ENCODE assay signal across 23 cellular contexts in genomic region chr11:12329169-12329568, GRCh38. TPM values are rescaled to one million over a fixed set of nuclear protein-coding genes. Genes with fewer than 3 reads are reported as not detected.
"Had no signal": no experiment of that assay in that cellular context is flagged by ENCODE, and none has a peak within 500 bp of the region (broad histone marks: within the 10 kb centered on the region; RNA-seq: fewer than 3 reads in every experiment).

No MANE protein-coding gene starts in this region.

- DNase-seq: activated CD4-positive, alpha-beta T cell treated with anti-CD3 and anti-CD28 coated beads for 36 hours; activated CD8-positive, alpha-beta T cell treated with anti-CD3 and anti-CD28 coated beads for 36 hours; activated naive CD4-positive, alpha-beta T cell treated with Interleukin-2 at 50 U/mL for 16 hours; activated naive CD8-positive, alpha-beta T cell treated with anti-CD3 and anti-CD28 coated beads, Interleukin-2, amount 10 ng/mL, durations not matched to agents 7 days and 5 days; activated T-cell treated with anti-CD3 and anti-CD28 coated beads, Interleukin-2, amount 50 U/mL, for 24 hours; body of pancreas; central memory CD4-positive, alpha-beta T cell; colonic mucosa; endodermal cell; foreskin fibroblast; kidney glomerular epithelial cell; left ventricle myocardium inferior; mammary epithelial cell; naive thymus-derived CD8-positive, alpha-beta T cell; ovary; stimulated activated CD8-positive, alpha-beta memory T cell treated with anti-CD3 and anti-CD28 coated beads, Interleukin-4, amount 100 ng/mL, for 48 hours; stimulated activated naive CD4-positive, alpha-beta T cell treated with Interleukin-2 at 50 U/mL for 16 hours; T-cell had no signal

- H3K4me3 Mint-ChIP-seq: activated CD4-positive, alpha-beta T cell treated with anti-CD3 and anti-CD28 coated beads for 36 hours; activated CD8-positive, alpha-beta T cell treated with anti-CD3 and anti-CD28 coated beads for 36 hours; activated naive CD8-positive, alpha-beta T cell treated with anti-CD3 and anti-CD28 coated beads, Interleukin-2, amount 10 ng/mL, durations not matched to agents 7 days and 5 days; activated T-cell treated with anti-CD3 and anti-CD28 coated beads, Interleukin-2, amount 50 U/mL, for 24 hours; endodermal cell; naive thymus-derived CD8-positive, alpha-beta T cell; T-cell; type B pancreatic cell; WTC11 had no signal

- H3K4me1 Mint-ChIP-seq: endodermal cell had no signal

- H3K9me3 ChIP-seq: body of pancreas, colonic mucosa, left ventricle myocardium inferior, ovary, suprapubic skin had no signal

- H3K27me3 Mint-ChIP-seq: activated CD4-positive, alpha-beta T cell treated with anti-CD3 and anti-CD28 coated beads for 36 hours; activated CD8-positive, alpha-beta T cell treated with anti-CD3 and anti-CD28 coated beads for 36 hours; activated T-cell treated with anti-CD3 and anti-CD28 coated beads, Interleukin-2, amount 50 U/mL, for 24 hours; T-cell had no signal

- H3K9me3 Mint-ChIP-seq: activated CD8-positive, alpha-beta T cell treated with anti-CD3 and anti-CD28 coated beads for 36 hours; activated naive CD8-positive, alpha-beta T cell treated with anti-CD3 and anti-CD28 coated beads, Interleukin-2, amount 10 ng/mL, durations not matched to agents 7 days and 5 days; activated T-cell treated with anti-CD3 and anti-CD28 coated beads, Interleukin-2, amount 50 U/mL, for 24 hours; activated T-helper 2 cell treated with anti-CD3 and anti-CD28 coated beads, Interferon-gamma antibody, Interleukin-2, Interleukin-4, amounts not matched to agents 10 μg/mL and 5 μg/mL and 100 μg/mL, durations not matched to agents 14 hours and 24 hours and 36 hours; naive thymus-derived CD8-positive, alpha-beta T cell; T-cell; type B pancreatic cell had no signal

- H3K27me3 ChIP-seq: body of pancreas, colonic mucosa, ovary, suprapubic skin had no signal

- H3K4me1 ChIP-seq: colonic mucosa had no signal

- H3K27ac ChIP-seq: body of pancreas, colonic mucosa, epithelial cell of prostate, left ventricle myocardium inferior, ovary, suprapubic skin had no signal

- H3K36me3 Mint-ChIP-seq: activated naive CD8-positive, alpha-beta T cell treated with anti-CD3 and anti-CD28 coated beads, Interleukin-2, amount 10 ng/mL, durations not matched to agents 7 days and 5 days; naive thymus-derived CD8-positive, alpha-beta T cell; type B pancreatic cell; WTC11 had no signal

- ATAC-seq: activated CD4-positive, alpha-beta T cell treated with anti-CD3 and anti-CD28 coated beads for 36 hours; activated CD8-positive, alpha-beta T cell treated with anti-CD3 and anti-CD28 coated beads for 36 hours; body of pancreas; naive thymus-derived CD8-positive, alpha-beta T cell; T-cell; WTC11 had no signal

- H3K36me3 ChIP-seq: colonic mucosa, left ventricle myocardium inferior, ovary had no signal

- H3K4me3 ChIP-seq: body of pancreas, colonic mucosa, left ventricle myocardium inferior, ovary, suprapubic skin had no signal

- H3K27ac Mint-ChIP-seq: activated CD4-positive, alpha-beta T cell treated with anti-CD3 and anti-CD28 coated beads for 36 hours; activated CD8-positive, alpha-beta T cell treated with anti-CD3 and anti-CD28 coated beads for 36 hours; activated naive CD8-positive, alpha-beta T cell treated with anti-CD3 and anti-CD28 coated beads, Interleukin-2, amount 10 ng/mL, durations not matched to agents 7 days and 5 days; activated T-cell treated with anti-CD3 and anti-CD28 coated beads, Interleukin-2, amount 50 U/mL, for 24 hours; activated T-helper 2 cell treated with anti-CD3 and anti-CD28 coated beads, Interferon-gamma antibody, Interleukin-2, Interleukin-4, amounts not matched to agents 10 μg/mL and 5 μg/mL and 100 μg/mL, durations not matched to agents 14 hours and 24 hours and 36 hours; endodermal cell; T-cell; type B pancreatic cell; WTC11 had no signal

RNA-seq across cellular contexts. Expression of gene PARVA, which starts 48.2 kb away (rescaled TPM):
- total RNA-seq: activated CD8-positive, alpha-beta T cell treated with anti-CD3 and anti-CD28 coated beads for 36 hours; activated T-helper 2 cell treated with anti-CD3 and anti-CD28 coated beads, Interferon-gamma antibody, Interleukin-2, Interleukin-4, amounts not matched to agents 10 μg/mL and 5 μg/mL and 100 μg/mL, durations not matched to agents 14 hours and 24 hours and 36 hours had no signal
